ENCODE assay signal across 9 cellular contexts in the genomic region with DNA sequence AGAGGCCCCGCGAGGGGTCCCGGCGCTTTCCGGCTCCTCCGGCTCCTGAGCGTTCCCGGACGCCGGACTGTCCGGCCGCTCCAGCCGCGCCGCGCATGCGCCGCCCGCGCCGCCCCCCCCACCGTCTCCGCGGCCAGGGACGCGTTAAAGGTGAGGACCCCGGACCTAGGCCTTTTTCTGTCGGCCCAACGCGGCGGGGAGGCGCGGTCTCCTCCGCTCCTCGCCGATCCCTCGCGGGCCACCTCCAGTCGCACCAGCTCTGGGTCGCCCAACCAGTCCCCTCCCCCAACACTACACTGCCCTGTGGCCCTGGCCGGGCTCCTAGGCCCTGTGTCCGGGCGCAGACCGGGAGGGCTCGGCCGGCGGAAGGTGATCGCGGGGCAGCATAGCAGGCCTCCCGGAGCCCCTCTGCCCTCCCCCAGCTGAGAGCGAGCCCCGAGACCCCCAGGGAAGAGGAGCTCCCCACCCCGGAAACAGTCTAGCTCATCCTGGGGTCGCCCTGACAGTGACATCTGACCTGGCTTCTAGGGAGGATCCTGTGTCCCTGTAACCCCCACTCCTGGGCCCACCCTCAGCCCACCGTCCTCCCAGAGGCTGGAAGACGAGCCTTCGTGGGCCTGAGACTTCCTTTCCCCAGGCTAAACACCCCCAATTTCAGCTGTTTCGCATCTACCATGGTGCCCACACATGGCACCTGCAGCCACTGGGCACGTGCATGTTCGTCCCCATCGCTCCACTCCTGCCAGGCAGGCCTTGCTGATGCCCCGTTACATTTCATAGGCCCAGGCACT. TPM values are rescaled to one million over a fixed set of nuclear protein-coding genes. Genes with fewer than 3 reads are reported as not detected.
DNase-seq lines count a peak whose midpoint lies in the region; ATAC-seq and TF ChIP-seq lines count a peak whose summit lies in the region.
"Had no signal": no experiment of that assay in that cellular context is flagged by ENCODE, and none has a peak within 500 bp of the region (broad histone marks: within the 10 kb centered on the region; RNA-seq: fewer than 3 reads in every experiment).

No MANE protein-coding gene starts in this region.

- H3K9me3 Mint-ChIP-seq in activated T-cell treated with anti-CD3 and anti-CD28 coated beads, Interleukin-2, amount 50 U/mL, for 24 hours: no peaks in the 10 kb centered on the region
- H3K9me3 Mint-ChIP-seq in IgD-negative memory B cell (no peaks in the 10 kb centered on the region), neural progenitor cell (no peaks in the 10 kb centered on the region)
- H3K9me3 Mint-ChIP-seq in activated CD8-positive, alpha-beta T cell treated with anti-CD3 and anti-CD28 coated beads, Interleukin-2, amount 10 ng/mL, durations not matched to agents 7 days and 5 days (ENCODE audit: insufficient read depth): no peaks in the 10 kb centered on the region

- H3K36me3 ChIP-seq in gastroesophageal sphincter: no peaks in the 10 kb centered on the region
- no peaks in the 10 kb centered on the region for H3K36me3 ChIP-seq in neural progenitor cell

- peak; percentile 45 to 67 for TF ChIP-seq POLR2A in gastroesophageal sphincter (IDR thresholded peaks at IDR 0.05)

- H3K4me3 ChIP-seq in gastroesophageal sphincter: peak overlapping the region; percentile 80 to 94
- H3K4me3 ChIP-seq in neural progenitor cell: peak overlapping the region; percentile 99

- H3K27ac Mint-ChIP-seq in activated T-cell treated with anti-CD3 and anti-CD28 coated beads, Interleukin-2, amount 50 U/mL, for 24 hours: no peak overlapping the region
- H3K27ac Mint-ChIP-seq in IgD-negative memory B cell (peak overlapping the region in 2 of 3 donors; percentile 51 to 53), neural progenitor cell (peak overlapping the region; percentile 93)
- no peak overlapping the region for H3K27ac Mint-ChIP-seq in activated CD8-positive, alpha-beta T cell treated with anti-CD3 and anti-CD28 coated beads, Interleukin-2, amount 10 ng/mL, durations not matched to agents 7 days and 5 days

- peaks cover 50% of the 10 kb centered on the region for H3K27me3 Mint-ChIP-seq in activated T-cell treated with anti-CD3 and anti-CD28 coated beads, Interleukin-2, amount 50 U/mL, for 24 hours
- H3K27me3 Mint-ChIP-seq in IgD-negative memory B cell: peaks cover 37% of the 10 kb centered on the region
- H3K27me3 Mint-ChIP-seq in activated CD8-positive, alpha-beta T cell treated with anti-CD3 and anti-CD28 coated beads, Interleukin-2, amount 10 ng/mL, durations not matched to agents 7 days and 5 days (ENCODE audit: low read depth): peaks cover 47% of the 10 kb centered on the region
- peaks cover 10% of the 10 kb centered on the region for H3K27me3 Mint-ChIP-seq in neural progenitor cell (ENCODE audit: insufficient read depth, low read depth)

- H3K9me3 ChIP-seq in gastroesophageal sphincter: no peaks in the 10 kb centered on the region
- H3K9me3 ChIP-seq in neural progenitor cell (ENCODE audit: low read depth): no peaks in the 10 kb centered on the region

- peak overlapping the region; percentile 66 for H3K9ac ChIP-seq in neural progenitor cell

- CTCF ChIA-PET in activated CD8-positive, alpha-beta T cell treated with anti-CD3 and anti-CD28 coated beads, Interleukin-2, amount 10 ng/mL, durations not matched to agents 7 days and 5 days (lab: Charles Lee): no interaction called here

- H3K4me1 Mint-ChIP-seq in activated T-cell treated with anti-CD3 and anti-CD28 coated beads, Interleukin-2, amount 50 U/mL, for 24 hours (ENCODE audit: low read depth): peaks cover 11% of the 10 kb centered on the region
- H3K4me1 Mint-ChIP-seq in IgD-negative memory B cell (peaks cover 2 to 6% (median 2%) of the 10 kb centered on the region in 3 donors), neural progenitor cell (peaks cover 34% of the 10 kb centered on the region)
- H3K4me1 Mint-ChIP-seq in activated CD8-positive, alpha-beta T cell treated with anti-CD3 and anti-CD28 coated beads, Interleukin-2, amount 10 ng/mL, durations not matched to agents 7 days and 5 days (ENCODE audit: low read depth): peaks cover 3% of the 10 kb centered on the region

- H4K20me1 ChIP-seq in neural progenitor cell (ENCODE audit: low read depth): peaks cover 44% of the 10 kb centered on the region

- H2AFZ ChIP-seq in neural progenitor cell (replicated peaks): peak overlapping the region; percentile 98

- H3K36me3 Mint-ChIP-seq in activated T-cell treated with anti-CD3 and anti-CD28 coated beads, Interleukin-2, amount 50 U/mL, for 24 hours (ENCODE audit: low read depth): no peaks in the 10 kb centered on the region
- no peaks in the 10 kb centered on the region for H3K36me3 Mint-ChIP-seq in IgD-negative memory B cell
- no peaks in the 10 kb centered on the region for H3K36me3 Mint-ChIP-seq in activated CD8-positive, alpha-beta T cell treated with anti-CD3 and anti-CD28 coated beads, Interleukin-2, amount 10 ng/mL, durations not matched to agents 7 days and 5 days (ENCODE audit: low read depth)
- peaks cover 5% of the 10 kb centered on the region for H3K36me3 Mint-ChIP-seq in neural progenitor cell

- no peak for DNase-seq in activated T-cell treated with anti-CD3 and anti-CD28 coated beads, Interleukin-2, amount 50 U/mL, for 24 hours
- no peak for DNase-seq in activated T-cell treated with anti-CD3 and anti-CD28 coated beads, Interleukin-2, amount 50 U/mL, for 1 hour
- DNase-seq in activated CD8-positive, alpha-beta T cell treated with anti-CD3 and anti-CD28 coated beads, Interleukin-2, amount 10 ng/mL, durations not matched to agents 7 days and 5 days: no peak
- DNase-seq in neural progenitor cell (ENCODE audit: low spot score): peak; percentile 95
- DNase-seq in activated gamma-delta T cell (lab: John Stamatoyannopoulos, UW): no peak

- peak overlapping the region; percentile 54 for H3K4me3 Mint-ChIP-seq in activated T-cell treated with anti-CD3 and anti-CD28 coated beads, Interleukin-2, amount 50 U/mL, for 24 hours
- peak overlapping the region; percentile 67 to 86 (median 76) for H3K4me3 Mint-ChIP-seq in IgD-negative memory B cell
- H3K4me3 Mint-ChIP-seq in activated CD8-positive, alpha-beta T cell treated with anti-CD3 and anti-CD28 coated beads, Interleukin-2, amount 10 ng/mL, durations not matched to agents 7 days and 5 days: peak overlapping the region; percentile 23
- peak overlapping the region; percentile 88 for H3K4me3 Mint-ChIP-seq in neural progenitor cell

- peak; percentile 50 for ATAC-seq in GM21737 (IDR thresholded peaks at IDR 0.05; ENCODE audit: unreplicated experiment)
- no peak for ATAC-seq in activated CD8-positive, alpha-beta T cell treated with anti-CD3 and anti-CD28 coated beads, Interleukin-2, amount 10 ng/mL, durations not matched to agents 7 days and 5 days
- ATAC-seq in gastroesophageal sphincter: peak; percentile 86

- peaks cover 45% of the 10 kb centered on the region for H3K79me2 ChIP-seq in neural progenitor cell (ENCODE audit: low read depth)

- peak overlapping the region; percentile 70 to 96 (median 92) for H3K27ac ChIP-seq in gastroesophageal sphincter
- H3K27ac ChIP-seq in neural progenitor cell: no peak overlapping the region
- H3K27ac ChIP-seq: HL-60 had no signal

- H3K4me2 ChIP-seq in neural progenitor cell: peak overlapping the region; percentile 96

- peaks cover 0 to 64% (median 41%) of the 10 kb centered on the region in 3 donors for H3K4me1 ChIP-seq in gastroesophageal sphincter
- H3K4me1 ChIP-seq in neural progenitor cell: peaks cover 15% of the 10 kb centered on the region

- no CpG with 5 or more reads among the region's 62 CpGs for WGBS in gastroesophageal sphincter (ENCODE audit: low coverage in 1 of 2), 2 donors

- TF ChIP-seq CTCF in gastroesophageal sphincter (IDR thresholded peaks at IDR 0.05) (no peak), neural progenitor cell (IDR thresholded peaks at IDR 0.05) (no peak)

- POLR2A ChIA-PET in activated CD8-positive, alpha-beta T cell treated with anti-CD3 and anti-CD28 coated beads, Interleukin-2, amount 10 ng/mL, durations not matched to agents 7 days and 5 days (lab: Charles Lee): no interaction called here

- H3K27me3 ChIP-seq in gastroesophageal sphincter: no peaks in the 10 kb centered on the region
- H3K27me3 ChIP-seq in neural progenitor cell: no peaks in the 10 kb centered on the region

- peaks cover 3% of the 10 kb centered on the region for H3F3A ChIP-seq in neural progenitor cell (ENCODE audit: low read depth)

- TF ChIP-seq EP300 in gastroesophageal sphincter (IDR thresholded peaks at IDR 0.05): no peak

RNA-seq across cellular contexts. Expression of gene BCAR1, which starts 14.7 kb away (rescaled TPM):
- polyA plus RNA-seq in IgD-negative memory B cell: not detected
- under 1 TPM in 1 of 2 experiments, not detected in 1; 0.08 TPM for total RNA-seq in activated CD8-positive, alpha-beta T cell treated with anti-CD3 and anti-CD28 coated beads, Interleukin-2, amount 10 ng/mL, durations not matched to agents 7 days and 5 days
- total RNA-seq in gastroesophageal sphincter (10 to 100 TPM; 34.6 to 63.7 (median 37.0) TPM), neural progenitor cell (ENCODE audit: low replicate concordance) (10.9 and 29.1 TPM in 2 replicates)

RNA-seq across cellular contexts. Expression of gene CTRB1, which starts 47.3 kb away (rescaled TPM):
- not detected for polyA plus RNA-seq in IgD-negative memory B cell
- not detected for total RNA-seq in activated CD8-positive, alpha-beta T cell treated with anti-CD3 and anti-CD28 coated beads, Interleukin-2, amount 10 ng/mL, durations not matched to agents 7 days and 5 days
- total RNA-seq in gastroesophageal sphincter (not detected), neural progenitor cell (ENCODE audit: low replicate concordance) (not detected in 2 replicates)

RNA-seq across cellular contexts. Expression of gene CTRB2, which starts 59.1 kb away (rescaled TPM):
- polyA plus RNA-seq in IgD-negative memory B cell: not detected
- total RNA-seq in activated CD8-positive, alpha-beta T cell treated with anti-CD3 and anti-CD28 coated beads, Interleukin-2, amount 10 ng/mL, durations not matched to agents 7 days and 5 days: not detected
- total RNA-seq in gastroesophageal sphincter (not detected), neural progenitor cell (ENCODE audit: low replicate concordance) (not detected in 2 replicates)

Comparison
In these comparisons a context has a peak if more than half of its experiments do, and no peak if none do; other contexts are left out.
1. H3K27ac Mint-ChIP-seq: peak in IgD-negative memory B cell (2 of 3) and neural progenitor cell (single experiment); none in activated T-cell treated with anti-CD3 and anti-CD28 coated beads, Interleukin-2, amount 50 U/mL, for 24 hours (single experiment) and activated CD8-positive, alpha-beta T cell treated with anti-CD3 and anti-CD28 coated beads, Interleukin-2, amount 10 ng/mL, durations not matched to agents 7 days and 5 days (single experiment).
2. H3K4me3 Mint-ChIP-seq: peak in every context shown above with its lines; median percentile 88 in neural progenitor cell; 76 in IgD-negative memory B cell; 54 in activated T-cell treated with anti-CD3 and anti-CD28 coated beads, Interleukin-2, amount 50 U/mL, for 24 hours; 23 in activated CD8-positive, alpha-beta T cell treated with anti-CD3 and anti-CD28 coated beads, Interleukin-2, amount 10 ng/mL, durations not matched to agents 7 days and 5 days.
3. RNA of gene BCAR1, which starts 14.7 kb away (total RNA-seq): 34.6 to 63.7 TPM in gastroesophageal sphincter and 10.9 to 29.1 TPM in neural progenitor cell; 0.08 TPM in activated CD8-positive, alpha-beta T cell treated with anti-CD3 and anti-CD28 coated beads, Interleukin-2, amount 10 ng/mL, durations not matched to agents 7 days and 5 days; every median in the first group is over 10 times any median in the second.